Comparison of ENCODE assay signal across 8 cellular contexts in the genomic region with DNA sequence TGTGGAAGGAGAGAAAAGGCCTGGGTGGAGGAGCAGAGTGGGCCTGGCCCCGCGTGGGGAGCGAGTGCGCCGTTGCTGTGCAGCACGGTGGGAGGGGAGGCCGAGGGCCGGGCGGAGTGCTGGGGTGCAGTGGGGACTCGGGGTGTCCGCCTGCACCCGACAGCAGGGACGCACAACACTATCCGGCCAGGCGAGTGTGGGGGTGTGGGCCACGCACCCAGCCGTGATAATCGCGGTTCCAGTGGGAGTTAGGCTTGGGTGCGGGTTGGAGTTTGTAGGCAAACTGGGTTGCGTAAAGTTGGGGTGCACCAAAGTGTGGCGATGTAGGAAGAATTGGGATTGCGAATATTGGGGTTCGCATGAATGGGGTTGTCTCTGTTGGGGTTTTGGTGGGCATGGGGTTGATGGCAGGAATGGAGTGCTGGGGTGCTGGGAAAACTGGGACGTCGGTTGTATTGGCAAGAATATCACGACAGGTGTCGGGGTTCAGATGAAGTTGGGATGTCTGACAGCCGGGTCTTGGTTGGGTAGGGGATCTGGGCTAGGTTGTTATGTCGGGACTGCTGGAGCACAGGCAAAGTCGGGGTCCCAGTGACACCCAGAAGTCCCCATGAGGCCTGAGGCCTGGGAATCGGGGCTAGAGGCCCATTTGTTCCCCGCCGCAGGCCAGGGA. TPM values are rescaled to one million over a fixed set of nuclear protein-coding genes. Genes with fewer than 3 reads are reported as not detected.
DNase-seq lines count a peak whose midpoint lies in the region; ATAC-seq and TF ChIP-seq lines count a peak whose summit lies in the region.

No MANE protein-coding gene starts in this region.

- TF ChIP-seq CTCF in brain (conservative IDR thresholded peaks at IDR 0.05) = no peak
- TF ChIP-seq CTCF in upper lobe of left lung (IDR thresholded peaks at IDR 0.05) = no peak

- WGBS in upper lobe of left lung, 2 donors = 52 to 55% methylated on average over 27 to 34 of the region's 34 CpGs

- H3K9me3 Mint-ChIP-seq in activated naive CD4-positive, alpha-beta T cell treated with anti-CD3 and anti-CD28 coated beads for 36 hours = no peaks in the 10 kb centered on the region
- peaks cover 0 to 1% (median 0%) of the 10 kb centered on the region in 5 experiments for H3K9me3 Mint-ChIP-seq in brain

- H3K27me3 ChIP-seq in mucosa of rectum (ENCODE audit: control insufficient read depth in 2 of 2, insufficient read depth in 2 of 2, low read length in 2 of 2) (no peaks in the 10 kb centered on the region), upper lobe of left lung (no peaks in the 10 kb centered on the region)

- H3K36me3 ChIP-seq in mucosa of rectum (ENCODE audit: control insufficient read depth in 2 of 2, insufficient read depth in 2 of 2, low read length in 2 of 2) = peaks cover 27 to 32% of the 10 kb centered on the region in 2 donors
- H3K36me3 ChIP-seq in upper lobe of left lung = peaks cover 22 to 35% (median 27%) of the 10 kb centered on the region in 4 donors

- H3K4me1 Mint-ChIP-seq in activated naive CD4-positive, alpha-beta T cell treated with anti-CD3 and anti-CD28 coated beads for 36 hours (ENCODE audit: low read depth) = peaks cover 59% of the 10 kb centered on the region
- H3K4me1 Mint-ChIP-seq in brain = peaks cover 82% of the 10 kb centered on the region

- no peak for TF ChIP-seq POLR2A in upper lobe of left lung (IDR thresholded peaks at IDR 0.05)

- H3K36me3 Mint-ChIP-seq in activated naive CD4-positive, alpha-beta T cell treated with anti-CD3 and anti-CD28 coated beads for 36 hours (ENCODE audit: low read depth) = peaks cover 39% of the 10 kb centered on the region
- peaks cover 34% of the 10 kb centered on the region for H3K36me3 Mint-ChIP-seq in brain

- intact Hi-C loops in activated naive CD4-positive, alpha-beta T cell treated with anti-CD3 and anti-CD28 coated beads for 36 hours (cut with micrococcal nuclease) = loop anchor here (1.0 to 5.0 kb wide), 5 partner anchors 7 to 606 kb away; a partner anchor contains a TSS

- H3K4me1 ChIP-seq in mucosa of rectum (ENCODE audit: control insufficient read depth in 2 of 2, insufficient read depth in 2 of 2, low read length in 2 of 2) (peaks cover 72 to 74% of the 10 kb centered on the region in 2 donors), upper lobe of left lung (peaks cover 74 to 89% (median 80%) of the 10 kb centered on the region in 4 donors)

- H3K27ac Mint-ChIP-seq in activated naive CD4-positive, alpha-beta T cell treated with anti-CD3 and anti-CD28 coated beads for 36 hours = no peak overlapping the region
- H3K27ac Mint-ChIP-seq in brain = peak overlapping the region; percentile 90 to 97 (median 92)

- no peaks in the 10 kb centered on the region for H3K27me3 Mint-ChIP-seq in activated naive CD4-positive, alpha-beta T cell treated with anti-CD3 and anti-CD28 coated beads for 36 hours (ENCODE audit: low read depth)
- peaks cover 3% of the 10 kb centered on the region for H3K27me3 Mint-ChIP-seq in brain

- no peak for DNase-seq in activated naive CD4-positive, alpha-beta T cell treated with anti-CD3 and anti-CD28 coated beads for 36 hours
- DNase-seq in activated naive CD4-positive, alpha-beta T cell (lab: John Stamatoyannopoulos, UW) = no peak
- DNase-seq in upper lobe of left lung (peak in 1 of 2 donors; percentile 87), mucosa of gallbladder (ENCODE audit: low spot score) (no peak)
- no peak for DNase-seq in stimulated activated CD4-positive, alpha-beta T cell treated with anti-CD3 and anti-CD28 coated beads, Interleukin-2, amount 100 ng/mL, for 48 hours

- TF ChIP-seq EP300 in upper lobe of left lung (IDR thresholded peaks at IDR 0.05) = no peak

- H3K27ac ChIP-seq in mucosa of rectum (ENCODE audit: low read depth in 2 of 2, low read length in 2 of 2) (peak overlapping the region; percentile 78 to 96), upper lobe of left lung (peak overlapping the region; percentile 55 to 100 (median 99))

- peak overlapping the region; percentile 56 to 74 for H3K9ac ChIP-seq in mucosa of rectum (ENCODE audit: low read depth in 1 of 2, low read length in 2 of 2)

- ATAC-seq in upper lobe of left lung (ENCODE audit: low FRiP score in 2 of 2) = no peak
- ATAC-seq in GM18861 (IDR thresholded peaks at IDR 0.05; ENCODE audit: unreplicated experiment) = no peak

- CTCF ChIA-PET in activated naive CD4-positive, alpha-beta T cell treated with anti-CD3 and anti-CD28 coated beads for 36 hours (lab: Charles Lee) = interaction anchor here (0.6 to 11.1 kb wide), 3 partner anchors 9 to 25 kb away, joined by 3 to 233 read pairs (median 3); a partner anchor contains a TSS

- H3K4me3 ChIP-seq in mucosa of rectum (ENCODE audit: low read length in 2 of 2) (peak overlapping the region; percentile 33 to 48), upper lobe of left lung (peak overlapping the region in 3 of 4 donors; percentile 65 to 89 (median 80))

- H3K9me3 ChIP-seq in mucosa of rectum (ENCODE audit: control insufficient read depth in 2 of 2, low read length in 2 of 2) (no peaks in the 10 kb centered on the region), upper lobe of left lung (no peaks in the 10 kb centered on the region)

- peak overlapping the region; percentile 70 for H3K4me3 Mint-ChIP-seq in activated naive CD4-positive, alpha-beta T cell treated with anti-CD3 and anti-CD28 coated beads for 36 hours
- peak overlapping the region; percentile 78 to 84 (median 82) for H3K4me3 Mint-ChIP-seq in brain

RNA-seq across cellular contexts. Expression of a gene that starts 0.6 kb away (rescaled TPM):
- total RNA-seq in activated naive CD4-positive, alpha-beta T cell treated with anti-CD3 and anti-CD28 coated beads for 36 hours = 100 to 1,000 TPM; 167 to 183 TPM
- 617 TPM for polyA plus RNA-seq in brain (ENCODE audit: insufficient read depth, low read depth, low replicate concordance)
- 1,000 to 10,000 TPM in 1 of 6 donors, 100 to 1,000 TPM in 5; 326 to 1,348 (median 441) TPM for total RNA-seq in upper lobe of left lung
- 382 TPM for total RNA-seq in mucosa of gallbladder

RNA-seq across cellular contexts. Expression of a gene that starts 6.8 kb away (rescaled TPM):
- 10 to 100 TPM; 62.8 to 65.3 TPM for total RNA-seq in activated naive CD4-positive, alpha-beta T cell treated with anti-CD3 and anti-CD28 coated beads for 36 hours
- 60.8 TPM for polyA plus RNA-seq in brain (ENCODE audit: insufficient read depth, low read depth, low replicate concordance)
- total RNA-seq in upper lobe of left lung (10 to 100 TPM; 43.0 to 85.3 (median 59.6) TPM), mucosa of gallbladder (57.6 TPM)

RNA-seq across cellular contexts. Expression of a gene that starts 17.1 kb away (rescaled TPM):
- not detected for total RNA-seq in activated naive CD4-positive, alpha-beta T cell treated with anti-CD3 and anti-CD28 coated beads for 36 hours
- 14.9 TPM for polyA plus RNA-seq in brain (ENCODE audit: insufficient read depth, low read depth, low replicate concordance)
- not detected for total RNA-seq in upper lobe of left lung
- 8.4 TPM for total RNA-seq in mucosa of gallbladder

RNA-seq across cellular contexts. Expression of a gene that starts 20.1 kb away (rescaled TPM):
- total RNA-seq in activated naive CD4-positive, alpha-beta T cell treated with anti-CD3 and anti-CD28 coated beads for 36 hours = 10 to 100 TPM; 50.1 to 52.9 TPM
- polyA plus RNA-seq in brain (ENCODE audit: insufficient read depth, low read depth, low replicate concordance) = 79.7 TPM
- total RNA-seq in upper lobe of left lung (100 to 1,000 TPM in 2 of 6 donors, 10 to 100 TPM in 4; 33.5 to 176 (median 75.9) TPM), mucosa of gallbladder (127 TPM)

RNA-seq across cellular contexts. Expression of a gene that starts 27.0 kb away (rescaled TPM):
- 100 to 1,000 TPM; 153 TPM for total RNA-seq in activated naive CD4-positive, alpha-beta T cell treated with anti-CD3 and anti-CD28 coated beads for 36 hours
- polyA plus RNA-seq in brain (ENCODE audit: insufficient read depth, low read depth, low replicate concordance) = 365 TPM
- total RNA-seq in upper lobe of left lung (100 to 1,000 TPM in 3 of 6 donors, 10 to 100 TPM in 3; 56.0 to 187 (median 113) TPM), mucosa of gallbladder (213 TPM)
